8 cellular contexts compared by ENCODE assay signal in the genomic region with DNA sequence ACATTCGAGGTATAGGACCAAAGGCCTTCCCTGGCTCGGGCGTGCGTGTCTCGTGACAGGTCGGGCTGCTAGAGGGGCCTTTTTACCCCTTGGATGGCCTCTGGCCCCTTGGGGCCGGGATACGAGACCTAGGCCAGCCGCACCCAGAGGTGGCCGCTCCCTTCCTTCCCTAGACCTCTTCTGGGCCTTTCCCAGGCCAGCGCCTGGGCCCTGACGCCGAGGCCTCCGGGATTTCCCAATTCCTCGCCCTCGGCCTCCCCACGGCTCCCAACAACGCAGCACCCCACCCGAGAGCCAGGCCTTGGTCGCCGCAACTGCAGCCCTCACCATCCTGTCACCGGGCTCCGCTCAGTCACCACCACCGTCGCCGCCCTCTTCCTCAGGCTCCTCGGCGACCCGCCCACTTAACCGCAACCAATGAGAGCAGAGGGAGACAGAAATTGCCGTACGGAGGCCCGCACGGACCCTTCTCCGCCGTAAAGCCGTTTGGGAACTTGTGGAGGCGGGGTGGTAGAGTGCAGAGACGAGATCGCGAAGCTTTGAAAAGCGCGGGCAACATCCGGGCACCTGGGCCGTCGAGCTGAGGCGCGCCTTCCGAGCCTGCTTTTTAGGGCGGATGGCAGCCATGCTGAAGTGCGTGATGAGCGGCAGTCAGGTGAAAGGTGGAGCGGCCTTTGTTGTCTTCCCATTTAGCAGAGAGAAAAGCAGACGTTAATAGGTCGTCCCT. TPM values are rescaled to one million over a fixed set of nuclear protein-coding genes. Genes with fewer than 3 reads are reported as not detected.
DNase-seq lines count a peak whose midpoint lies in the region; ATAC-seq and TF ChIP-seq lines count a peak whose summit lies in the region.

TSS of gene RAD9B (plus strand) at position 610 of the 727 bp plus-strand sequence. CDS start at position 617, 7 bp downstream.
TSS of gene VPS29 (minus strand) at position 390 of the 727 bp plus-strand sequence. CDS start at position 330, 60 bp downstream.

- H3K27me3 Mint-ChIP-seq in activated T-cell treated with anti-CD3 and anti-CD28 coated beads, Interleukin-2, amount 50 U/mL, for 4 hours (ENCODE audit: low read depth): no peaks in the 10 kb centered on the region

- no peaks in the 10 kb centered on the region for H3K9me3 ChIP-seq in PC-9 (ENCODE audit: insufficient read depth, low read depth)
- H3K9me3 ChIP-seq in esophagus (ENCODE audit: control insufficient read depth in 2 of 2, insufficient read depth in 1 of 2, low read depth in 1 of 2, low read length in 1 of 2): no peaks in the 10 kb centered on the region
- no peaks in the 10 kb centered on the region for H3K9me3 ChIP-seq in mucosa of stomach (ENCODE audit: control insufficient read depth, low read length)

- H3K27me3 ChIP-seq in PC-9 (ENCODE audit: insufficient read depth, low read depth) (no peaks in the 10 kb centered on the region), esophagus (ENCODE audit: control insufficient read depth in 1 of 2, insufficient read depth in 2 of 2, low read length in 2 of 2) (no peaks in the 10 kb centered on the region), mucosa of stomach (ENCODE audit: control insufficient read depth, insufficient read depth, low read length) (no peaks in the 10 kb centered on the region)

- H2AFZ ChIP-seq in PC-9: peak within 1 kb of the TSS; percentile 88

- in situ Hi-C loops in KBM-7 (cut with MboI; ENCODE audit: low pct_unique_long_range_greater_than_20kb, low sequenced_read_pairs): no loop called here

- WGBS in esophagus, 2 donors: 2 to 3% methylated on average over 55 of the region's 55 CpGs

- H3F3A ChIP-seq in PC-9 (ENCODE audit: insufficient read depth, low read depth): peaks cover 28% of the 10 kb centered on the region

- H3K4me3 ChIP-seq in PC-9 (peak within 1 kb of the TSS; percentile 79), esophagus (ENCODE audit: low read depth in 1 of 2, low read length in 2 of 2) (peak within 1 kb of the TSS; percentile 95 to 99), mucosa of stomach (ENCODE audit: low read length) (peak within 1 kb of the TSS; percentile 70)

- peaks cover 19% of the 10 kb centered on the region; the same call in 1 of the 2 replicates for H3K36me3 ChIP-seq in PC-9 (ENCODE audit: low read depth)
- H3K36me3 ChIP-seq in esophagus (ENCODE audit: control insufficient read depth in 2 of 2, insufficient read depth in 2 of 2, low read length in 1 of 2): no peaks in the 10 kb centered on the region
- H3K36me3 ChIP-seq in mucosa of stomach (ENCODE audit: control insufficient read depth, insufficient read depth, low read length): no peaks in the 10 kb centered on the region

- no peaks in the 10 kb centered on the region for H3K9me2 ChIP-seq in PC-9 (ENCODE audit: insufficient read depth)

- peak within 1 kb of the TSS; percentile 99 for H3K4me3 Mint-ChIP-seq in activated T-cell treated with anti-CD3 and anti-CD28 coated beads, Interleukin-2, amount 50 U/mL, for 4 hours

- intact Hi-C loops in PC-9 (cut with micrococcal nuclease; ENCODE audit: unreplicated experiment): loop anchor here (2.0 to 5.0 kb wide), 2 partner anchors 33 to 45 kb away; partner anchors contain the start of genes FAM216A and GPN3

- H3K9me3 Mint-ChIP-seq in activated T-cell treated with anti-CD3 and anti-CD28 coated beads, Interleukin-2, amount 50 U/mL, for 4 hours: peaks cover 5% of the 10 kb centered on the region

- H3K79me2 ChIP-seq in PC-9 (ENCODE audit: low read depth): peaks cover 46% of the 10 kb centered on the region

- H3K4me1 Mint-ChIP-seq in activated T-cell treated with anti-CD3 and anti-CD28 coated beads, Interleukin-2, amount 50 U/mL, for 4 hours (ENCODE audit: low read depth): peaks cover 28% of the 10 kb centered on the region

- BruUV-seq in PC-9 (replicated peaks; lab: Mats Ljungman, UMichigan): no TSS peak

- TF ChIP-seq CTCF in PC-9 (conservative IDR thresholded peaks at IDR 0.05): no peak

- CTCF ChIA-PET in PC-9 (lab: Charles Lee): no interaction called here

- peak within 1 kb of the TSS; percentile 92 for H3K4me2 ChIP-seq in PC-9

- DNase-seq in DMS53 treated with DMSO at 0.1 percent for 48 hours (lab: John Stamatoyannopoulos, UW; ENCODE audit: unreplicated experiment): peak; percentile 99
- DNase-seq in KBM-7: peak; percentile 100
- DNase-seq in PC-9: peak; percentile 95 to 96
- peak; percentile 98 for DNase-seq in activated T-cell treated with anti-CD3 and anti-CD28 coated beads, Interleukin-2, amount 50 U/mL, for 4 hours
- DNase-seq in stimulated activated CD8-positive, alpha-beta memory T cell treated with anti-CD3 and anti-CD28 coated beads, Interleukin-4, amount 100 ng/mL, for 48 hours: peak; percentile 99

- H4K20me1 ChIP-seq in PC-9 (ENCODE audit: insufficient read depth): 0 out of 2 replicates have a peak, but pooled peaks cover 3% of the 10 kb centered on the region

- peak within 1 kb of the TSS; percentile 86 for H3K9ac ChIP-seq in mucosa of stomach (ENCODE audit: low read length)

- H3K36me3 Mint-ChIP-seq in activated T-cell treated with anti-CD3 and anti-CD28 coated beads, Interleukin-2, amount 50 U/mL, for 4 hours (ENCODE audit: insufficient read depth): peaks cover 4% of the 10 kb centered on the region

- POLR2A ChIA-PET in PC-9 (lab: Charles Lee; ENCODE audit: unreplicated experiment): interaction anchor here (0.5 to 0.7 kb wide), 2 partner anchors 207 to 239 kb away, joined by 4 to 11 read pairs; no protein-coding TSS in a partner anchor

- H3K27ac ChIP-seq in PC-9 (peak within 1 kb of the TSS; percentile 85), esophagus (ENCODE audit: low read depth in 2 of 2, low read length in 1 of 2) (peak within 1 kb of the TSS; percentile 97 to 98)

- H3K4me1 ChIP-seq in PC-9 (replicated peaks; ENCODE audit: insufficient read depth) (peaks cover 22% of the 10 kb centered on the region), esophagus (ENCODE audit: control insufficient read depth in 2 of 2, insufficient read depth in 2 of 2, low read length in 1 of 2) (no peaks in the 10 kb centered on the region), mucosa of stomach (ENCODE audit: control insufficient read depth, insufficient read depth, low read length) (peaks cover 17% of the 10 kb centered on the region)

- ATAC-seq in GM21723 (IDR thresholded peaks at IDR 0.05; ENCODE audit: unreplicated experiment): peak; percentile 90
- peak; percentile 98 for ATAC-seq in activated T-cell treated with anti-CD3 and anti-CD28 coated beads, Interleukin-2, amount 50 U/mL, for 4 hours

RNA-seq across cellular contexts. Expression of gene RAD9B, which starts in this region (rescaled TPM):
- 1.6 and 2.3 TPM in 2 replicates for total RNA-seq in PC-9 (2021)
- total RNA-seq in activated T-cell treated with anti-CD3 and anti-CD28 coated beads, Interleukin-2, amount 50 U/mL, for 4 hours: under 1 TPM; 0.34 to 0.73 (median 0.51) TPM
- polyA plus RNA-seq in esophagus: under 1 TPM; 0.20 to 0.28 TPM

RNA-seq across cellular contexts. Expression of gene VPS29, which starts in this region (rescaled TPM):
- 78.3 and 114 TPM in 2 replicates for total RNA-seq in PC-9 (2021)
- total RNA-seq in activated T-cell treated with anti-CD3 and anti-CD28 coated beads, Interleukin-2, amount 50 U/mL, for 4 hours: 10 to 100 TPM; 70.7 to 78.4 (median 76.1) TPM
- polyA plus RNA-seq in esophagus: 100 to 1,000 TPM; 161 to 188 TPM

Comparison
In these comparisons a context has a peak if more than half of its experiments do, and no peak if none do; other contexts are left out.
1. Peak in every context shown above with its lines: DNase-seq, ATAC-seq, H3K4me3 ChIP-seq and H3K27ac ChIP-seq.